Comparison of ENCODE assay signal across 26 cellular contexts in the genomic region with DNA sequence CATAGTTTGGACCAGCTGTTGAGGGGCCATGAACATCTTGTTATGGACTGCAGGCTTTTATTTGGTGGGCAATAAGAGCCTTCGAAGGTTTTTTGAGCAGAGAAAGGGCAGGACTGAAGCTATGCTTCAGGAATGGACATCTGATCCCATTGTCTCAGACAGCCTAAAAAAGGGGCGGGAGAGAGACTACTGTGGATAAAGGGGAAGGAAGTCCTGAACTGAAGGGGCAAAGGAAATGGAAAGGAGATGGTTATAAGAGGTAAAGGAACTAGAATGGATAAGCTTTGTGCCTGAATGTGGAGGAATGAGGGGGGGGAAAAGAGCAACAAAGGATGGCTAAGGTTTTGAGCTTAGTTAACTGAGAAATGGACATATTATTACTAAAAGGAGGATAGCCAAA.
DNase-seq lines count a peak whose midpoint lies in the region; ATAC-seq and TF ChIP-seq lines count a peak whose summit lies in the region.
"Had no signal": no experiment of that assay in that cellular context is flagged by ENCODE, and none has a peak within 500 bp of the region (broad histone marks: within the 10 kb centered on the region; RNA-seq: fewer than 3 reads in every experiment).

No MANE protein-coding gene starts in this region.

- H3K4me3 ChIP-seq in breast epithelium = no peak overlapping the region
- H3K4me3 ChIP-seq in mammary epithelial cell (replicated peaks in 1 of 3; ENCODE audit: insufficient read depth in 1 of 3, low read depth in 2 of 3, low read length in 3 of 3) = no peak overlapping the region
- H3K4me3 ChIP-seq: MG63, Peyer's patch, SJSA1 had no signal

- H3K27ac Mint-ChIP-seq in MCF 10A (ENCODE audit: low read depth, unreplicated experiment) = peak overlapping the region; percentile 57
- peak overlapping the region; percentile 15 for H3K27ac Mint-ChIP-seq in memory B cell
- peak overlapping the region; percentile 34 for H3K27ac Mint-ChIP-seq in type B pancreatic cell
- H3K27ac Mint-ChIP-seq in activated CD8-positive, alpha-beta memory T cell treated with anti-CD3 and anti-CD28 coated beads, Interleukin-2, amount 10 ng/mL, durations not matched to agents 7 days and 5 days = no peak overlapping the region
- H3K27ac Mint-ChIP-seq: HFFc6 had no signal

- POLR2A ChIA-PET in MCF 10A (lab: Yijun Ruan, JAX) = interaction anchor here (0.6 to 3.9 kb wide), 17 partner anchors 9 to 471 kb away, joined by 3 to 27 read pairs (median 4); a partner anchor contains a TSS

- H2AFZ ChIP-seq in mammary epithelial cell (ENCODE audit: low read depth, low read length) = peak overlapping the region; percentile 22

- BruUV-seq in MCF 10A (replicated peaks; lab: Mats Ljungman, UMichigan) = no TSS peak
- BruUV-seq in mammary epithelial cell (replicated peaks; lab: Mats Ljungman, UMichigan) = no TSS peak

- H3K4me1 Mint-ChIP-seq in MCF 10A (ENCODE audit: insufficient read depth, unreplicated experiment) = peaks cover 12% of the 10 kb centered on the region
- peaks cover 26% of the 10 kb centered on the region for H3K4me1 Mint-ChIP-seq in memory B cell
- peaks cover 45% of the 10 kb centered on the region for H3K4me1 Mint-ChIP-seq in type B pancreatic cell (ENCODE audit: unreplicated experiment)
- peaks cover 48% of the 10 kb centered on the region for H3K4me1 Mint-ChIP-seq in activated CD8-positive, alpha-beta memory T cell treated with anti-CD3 and anti-CD28 coated beads, Interleukin-2, amount 10 ng/mL, durations not matched to agents 7 days and 5 days

- H3K4me2 ChIP-seq in mammary epithelial cell (ENCODE audit: insufficient read depth, low read depth, low read length) = peak overlapping the region; percentile 6
- H3K4me2 ChIP-seq: KMS-11 had no signal

- H3K27me3 ChIP-seq in breast epithelium (no peaks in the 10 kb centered on the region), mammary epithelial cell (ENCODE audit: insufficient read depth, low read length) (no peaks in the 10 kb centered on the region)
- H3K27me3 ChIP-seq: MG63, Peyer's patch, SJSA1 had no signal

- H3K27ac ChIP-seq in breast epithelium (no peak overlapping the region), mammary epithelial cell (ENCODE audit: insufficient read depth, low read depth, low read length) (no peak overlapping the region)
- H3K27ac ChIP-seq: 22Rv1, KMS-11, Peyer's patch, SJSA1 had no signal

- H3K27me3 Mint-ChIP-seq in MCF 10A (ENCODE audit: insufficient read depth, unreplicated experiment) (no peaks in the 10 kb centered on the region), memory B cell (no peaks in the 10 kb centered on the region), type B pancreatic cell (no peaks in the 10 kb centered on the region)
- peaks cover 4% of the 10 kb centered on the region for H3K27me3 Mint-ChIP-seq in activated CD8-positive, alpha-beta memory T cell treated with anti-CD3 and anti-CD28 coated beads, Interleukin-2, amount 10 ng/mL, durations not matched to agents 7 days and 5 days

- H3K36me3 Mint-ChIP-seq in MCF 10A (ENCODE audit: insufficient read depth, unreplicated experiment) (peaks cover 6% of the 10 kb centered on the region), memory B cell (peaks cover 1% of the 10 kb centered on the region), type B pancreatic cell (peaks cover 6% of the 10 kb centered on the region)
- no peaks in the 10 kb centered on the region for H3K36me3 Mint-ChIP-seq in activated CD8-positive, alpha-beta memory T cell treated with anti-CD3 and anti-CD28 coated beads, Interleukin-2, amount 10 ng/mL, durations not matched to agents 7 days and 5 days

- no peak overlapping the region for H3K9ac ChIP-seq in mammary epithelial cell (ENCODE audit: insufficient read depth, low read length)
- H3K9ac ChIP-seq: KMS-11 had no signal

- no peaks in the 10 kb centered on the region for H3K9me3 ChIP-seq in breast epithelium
- H3K9me3 ChIP-seq in mammary epithelial cell (replicated peaks; ENCODE audit: insufficient read depth, low read length) = no peaks in the 10 kb centered on the region
- H3K9me3 ChIP-seq: MG63, Peyer's patch, SJSA1 had no signal

- H3K79me2 ChIP-seq in mammary epithelial cell (ENCODE audit: insufficient read depth, low read length) = no peaks in the 10 kb centered on the region

- H3K4me3 Mint-ChIP-seq in MCF 10A (ENCODE audit: unreplicated experiment) (no peak overlapping the region), memory B cell (no peak overlapping the region), type B pancreatic cell (no peak overlapping the region)
- H3K4me3 Mint-ChIP-seq in activated CD8-positive, alpha-beta memory T cell treated with anti-CD3 and anti-CD28 coated beads, Interleukin-2, amount 10 ng/mL, durations not matched to agents 7 days and 5 days = no peak overlapping the region
- H3K4me3 Mint-ChIP-seq: CD14-positive monocyte, HFFc6 had no signal

- no peak for TF ChIP-seq CTCF in MCF 10A (IDR thresholded peaks at IDR 0.05; ENCODE audit: unreplicated experiment)
- no peak for TF ChIP-seq CTCF in breast epithelium (IDR thresholded peaks at IDR 0.05)
- no peak for TF ChIP-seq CTCF in mammary epithelial cell (conservative IDR thresholded peaks at IDR 0.05 in 1 of 2, IDR thresholded peaks at IDR 0.05 in 1 of 2; ENCODE audit: extremely low read depth in 1 of 2, insufficient read depth in 1 of 2, low read depth in 1 of 2, low read length in 2 of 2)
- TF ChIP-seq CTCF in type B pancreatic cell (conservative IDR thresholded peaks at IDR 0.05) = no peak

- 96% methylated on average over 2 of the region's 2 CpGs for WGBS in mammary epithelial cell (ENCODE audit: low coverage, missing lambda C conversion rate)

- H3K4me1 ChIP-seq in breast epithelium = no peaks in the 10 kb centered on the region
- H3K4me1 ChIP-seq in mammary epithelial cell (ENCODE audit: insufficient read depth, low read length) = peaks cover 24% of the 10 kb centered on the region

- no peak for ATAC-seq in memory B cell (ENCODE audit: low read depth)
- no peak for ATAC-seq in activated CD8-positive, alpha-beta memory T cell treated with anti-CD3 and anti-CD28 coated beads, Interleukin-2, amount 10 ng/mL, durations not matched to agents 7 days and 5 days

- DNase-seq in MCF 10A (ENCODE audit: unreplicated experiment) (no peak), breast epithelium (ENCODE audit: low spot score in 2 of 2) (no peak), mammary epithelial cell (no peak), memory B cell (ENCODE audit: low spot score in 2 of 2) (no peak), type B pancreatic cell (ENCODE audit: extremely low spot score, unreplicated experiment) (no peak), COLO668 (lab: John Stamatoyannopoulos, UW; ENCODE audit: unreplicated experiment) (no peak), occipital lobe (lab: John Stamatoyannopoulos, UW) (no peak)
- no peak for DNase-seq in activated CD8-positive, alpha-beta memory T cell treated with anti-CD3 and anti-CD28 coated beads, Interleukin-2, amount 10 ng/mL, durations not matched to agents 7 days and 5 days
- DNase-seq: AML-193; COR-L47; DMS153; GF-D8; HFFc6; MG63; NCI-H1048; NCI-H1436; NCI-H2029; NCI-H2171; NCI-H446; NCI-H526 treated with DMSO at 0.1 percent for 48 hours; NK-92 treated with Interleukin-12 subunit alpha and Interleukin-12 subunit beta, amount 100 ng/mL, for 24 hours; Peyer's patch had no signal

- CTCF ChIA-PET in MCF 10A (lab: Yijun Ruan, JAX) (interaction anchor here (0.6 to 3.2 kb wide), 7 partner anchors 9 to 799 kb away, joined by 3 to 12 read pairs (median 4); a partner anchor contains a TSS), mammary epithelial cell (lab: Charles Lee; ENCODE audit: low non-redundant PET) (no interaction called here)
- CTCF ChIA-PET in activated CD8-positive, alpha-beta memory T cell treated with anti-CD3 and anti-CD28 coated beads, Interleukin-2, amount 10 ng/mL, durations not matched to agents 7 days and 5 days (lab: Charles Lee) = interaction anchor here (1.0 to 5.6 kb wide), 3 partner anchors 10 to 488 kb away, joined by 6 to 34 read pairs (median 7); no protein-coding TSS in a partner anchor

- H3K9me3 Mint-ChIP-seq in MCF 10A (ENCODE audit: unreplicated experiment) (no peaks in the 10 kb centered on the region), memory B cell (no peaks in the 10 kb centered on the region), type B pancreatic cell (no peaks in the 10 kb centered on the region)
- H3K9me3 Mint-ChIP-seq in activated CD8-positive, alpha-beta memory T cell treated with anti-CD3 and anti-CD28 coated beads, Interleukin-2, amount 10 ng/mL, durations not matched to agents 7 days and 5 days (ENCODE audit: low read depth) = no peaks in the 10 kb centered on the region
- H3K9me3 Mint-ChIP-seq: CD14-positive monocyte, HFFc6 had no signal

- no peak for TF ChIP-seq POLR2A in breast epithelium (IDR thresholded peaks at IDR 0.05)

- no peaks in the 10 kb centered on the region for H4K20me1 ChIP-seq in mammary epithelial cell (ENCODE audit: insufficient read depth, low read length)

- in situ Hi-C loops in mammary epithelial cell (cut with MboI; ENCODE audit: low sequenced_read_pairs in 2 of 2) = loop anchor here in 1 of 2 donors (10.0 kb wide), 1 partner anchor 143 kb away; no protein-coding TSS in a partner anchor

- intact Hi-C loops in MCF 10A (cut with micrococcal nuclease) = no loop called here
- intact Hi-C loops in breast epithelium (cut with DNase I; ENCODE audit: low total_unique reads) = no loop called here
- intact Hi-C loops in mammary epithelial cell (cut with micrococcal nuclease) = no loop called here

- H3K36me3 ChIP-seq in breast epithelium = no peaks in the 10 kb centered on the region
- H3K36me3 ChIP-seq in mammary epithelial cell (ENCODE audit: insufficient read depth, low read length) = no peaks in the 10 kb centered on the region
- H3K36me3 ChIP-seq: MG63, Peyer's patch, SJSA1 had no signal

- dilution Hi-C loops in mammary epithelial cell (cut with HindIII; ENCODE audit: low sequenced_read_pairs) = no loop called here
